In the genomic region with DNA sequence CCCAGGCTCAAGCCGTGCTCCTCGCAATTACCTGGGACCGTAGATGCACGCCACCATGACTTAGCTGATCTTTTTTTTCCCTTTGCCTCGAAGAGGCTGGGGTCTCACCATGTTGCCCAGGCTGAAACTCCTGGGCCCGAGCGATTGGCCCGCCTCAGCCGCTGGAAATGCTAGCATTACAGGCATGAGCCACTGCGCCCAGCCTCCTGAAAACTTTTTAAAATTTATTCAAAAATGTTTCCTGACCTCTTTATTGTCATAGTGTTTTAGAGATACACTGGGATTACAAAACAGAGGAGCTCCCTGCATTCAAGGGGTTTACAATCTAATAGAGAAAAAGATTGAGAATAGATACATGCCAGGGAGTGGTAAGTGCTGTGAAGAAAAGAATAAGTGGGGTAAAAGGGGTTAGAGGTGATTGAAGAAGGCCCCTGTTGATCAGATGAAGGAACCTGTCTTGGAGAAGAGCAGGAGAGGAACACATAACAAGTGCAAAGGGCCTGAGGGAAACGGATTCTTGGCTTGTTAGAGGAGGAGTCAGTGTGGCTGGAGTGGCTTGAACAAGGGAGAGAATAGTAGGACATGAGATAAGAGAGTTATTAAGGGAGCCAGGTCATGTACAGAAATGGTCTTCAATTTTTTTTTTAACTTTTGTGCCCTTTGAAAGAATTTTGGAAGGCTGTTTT, we compare ENCODE assay signal across 2 cellular contexts.
TF ChIP-seq lines count a peak whose summit lies in the region.

No MANE protein-coding gene starts in this region.

TF ChIP-seq in GM12878, 131 proteins besides CTCF, POLR2A, EP300 and RAD21:
- no peak for TF ChIP-seq ASH2L (IDR thresholded peaks at IDR 0.05; ENCODE audit: borderline replicate concordance, low read depth)
- TF ChIP-seq, protein P1, sequence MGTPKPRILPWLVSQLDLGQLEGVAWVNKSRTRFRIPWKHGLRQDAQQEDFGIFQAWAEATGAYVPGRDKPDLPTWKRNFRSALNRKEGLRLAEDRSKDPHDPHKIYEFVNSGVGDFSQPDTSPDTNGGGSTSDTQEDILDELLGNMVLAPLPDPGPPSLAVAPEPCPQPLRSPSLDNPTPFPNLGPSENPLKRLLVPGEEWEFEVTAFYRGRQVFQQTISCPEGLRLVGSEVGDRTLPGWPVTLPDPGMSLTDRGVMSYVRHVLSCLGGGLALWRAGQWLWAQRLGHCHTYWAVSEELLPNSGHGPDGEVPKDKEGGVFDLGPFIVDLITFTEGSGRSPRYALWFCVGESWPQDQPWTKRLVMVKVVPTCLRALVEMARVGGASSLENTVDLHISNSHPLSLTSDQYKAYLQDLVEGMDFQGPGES (IDR thresholded peaks at IDR 0.05), result no peak
- no peak for TF ChIP-seq NFXL1 (IDR thresholded peaks at IDR 0.05; ENCODE audit: borderline replicate concordance)
- TF ChIP-seq MTA3 (IDR thresholded peaks at IDR 0.05; ENCODE audit: borderline replicate concordance, low read length), result no peak
- TF ChIP-seq ATF7 (IDR thresholded peaks at IDR 0.05; ENCODE audit: low read depth), result no peak
- no peak for TF ChIP-seq SMARCA5 (IDR thresholded peaks at IDR 0.05)
- TF ChIP-seq PAX8 (IDR thresholded peaks at IDR 0.05), result no peak
- TF ChIP-seq PBX3 (IDR thresholded peaks at IDR 0.05; ENCODE audit: insufficient replicate concordance, low read depth, low read length), result no peak
- TF ChIP-seq, protein P2, sequence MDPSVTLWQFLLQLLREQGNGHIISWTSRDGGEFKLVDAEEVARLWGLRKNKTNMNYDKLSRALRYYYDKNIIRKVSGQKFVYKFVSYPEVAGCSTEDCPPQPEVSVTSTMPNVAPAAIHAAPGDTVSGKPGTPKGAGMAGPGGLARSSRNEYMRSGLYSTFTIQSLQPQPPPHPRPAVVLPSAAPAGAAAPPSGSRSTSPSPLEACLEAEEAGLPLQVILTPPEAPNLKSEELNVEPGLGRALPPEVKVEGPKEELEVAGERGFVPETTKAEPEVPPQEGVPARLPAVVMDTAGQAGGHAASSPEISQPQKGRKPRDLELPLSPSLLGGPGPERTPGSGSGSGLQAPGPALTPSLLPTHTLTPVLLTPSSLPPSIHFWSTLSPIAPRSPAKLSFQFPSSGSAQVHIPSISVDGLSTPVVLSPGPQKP (IDR thresholded peaks at IDR 0.05; ENCODE audit: low read depth, low read length), result no peak
- no peak for TF ChIP-seq CBX5 (IDR thresholded peaks at IDR 0.05; ENCODE audit: low read depth)
- TF ChIP-seq ATF3 (IDR thresholded peaks at IDR 0.05; ENCODE audit: borderline replicate concordance, extremely low read depth, low read depth, low read length), result no peak
- no peak for TF ChIP-seq TCF7 (IDR thresholded peaks at IDR 0.05; ENCODE audit: borderline replicate concordance)
- TF ChIP-seq, protein P3, sequence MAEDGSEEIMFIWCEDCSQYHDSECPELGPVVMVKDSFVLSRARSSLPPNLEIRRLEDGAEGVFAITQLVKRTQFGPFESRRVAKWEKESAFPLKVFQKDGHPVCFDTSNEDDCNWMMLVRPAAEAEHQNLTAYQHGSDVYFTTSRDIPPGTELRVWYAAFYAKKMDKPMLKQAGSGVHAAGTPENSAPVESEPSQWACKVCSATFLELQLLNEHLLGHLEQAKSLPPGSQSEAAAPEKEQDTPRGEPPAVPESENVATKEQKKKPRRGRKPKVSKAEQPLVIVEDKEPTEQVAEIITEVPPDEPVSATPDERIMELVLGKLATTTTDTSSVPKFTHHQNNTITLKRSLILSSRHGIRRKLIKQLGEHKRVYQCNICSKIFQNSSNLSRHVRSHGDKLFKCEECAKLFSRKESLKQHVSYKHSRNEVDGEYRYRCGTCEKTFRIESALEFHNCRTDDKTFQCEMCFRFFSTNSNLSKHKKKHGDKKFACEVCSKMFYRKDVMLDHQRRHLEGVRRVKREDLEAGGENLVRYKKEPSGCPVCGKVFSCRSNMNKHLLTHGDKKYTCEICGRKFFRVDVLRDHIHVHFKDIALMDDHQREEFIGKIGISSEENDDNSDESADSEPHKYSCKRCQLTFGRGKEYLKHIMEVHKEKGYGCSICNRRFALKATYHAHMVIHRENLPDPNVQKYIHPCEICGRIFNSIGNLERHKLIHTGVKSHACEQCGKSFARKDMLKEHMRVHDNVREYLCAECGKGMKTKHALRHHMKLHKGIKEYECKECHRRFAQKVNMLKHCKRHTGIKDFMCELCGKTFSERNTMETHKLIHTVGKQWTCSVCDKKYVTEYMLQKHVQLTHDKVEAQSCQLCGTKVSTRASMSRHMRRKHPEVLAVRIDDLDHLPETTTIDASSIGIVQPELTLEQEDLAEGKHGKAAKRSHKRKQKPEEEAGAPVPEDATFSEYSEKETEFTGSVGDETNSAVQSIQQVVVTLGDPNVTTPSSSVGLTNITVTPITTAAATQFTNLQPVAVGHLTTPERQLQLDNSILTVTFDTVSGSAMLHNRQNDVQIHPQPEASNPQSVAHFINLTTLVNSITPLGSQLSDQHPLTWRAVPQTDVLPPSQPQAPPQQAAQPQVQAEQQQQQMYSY (CRISPR knock-in tag; IDR thresholded peaks at IDR 0.05), result no peak
- TF ChIP-seq RUNX3 (IDR thresholded peaks at IDR 0.05; ENCODE audit: low read length), result no peak
- TF ChIP-seq, protein P4, sequence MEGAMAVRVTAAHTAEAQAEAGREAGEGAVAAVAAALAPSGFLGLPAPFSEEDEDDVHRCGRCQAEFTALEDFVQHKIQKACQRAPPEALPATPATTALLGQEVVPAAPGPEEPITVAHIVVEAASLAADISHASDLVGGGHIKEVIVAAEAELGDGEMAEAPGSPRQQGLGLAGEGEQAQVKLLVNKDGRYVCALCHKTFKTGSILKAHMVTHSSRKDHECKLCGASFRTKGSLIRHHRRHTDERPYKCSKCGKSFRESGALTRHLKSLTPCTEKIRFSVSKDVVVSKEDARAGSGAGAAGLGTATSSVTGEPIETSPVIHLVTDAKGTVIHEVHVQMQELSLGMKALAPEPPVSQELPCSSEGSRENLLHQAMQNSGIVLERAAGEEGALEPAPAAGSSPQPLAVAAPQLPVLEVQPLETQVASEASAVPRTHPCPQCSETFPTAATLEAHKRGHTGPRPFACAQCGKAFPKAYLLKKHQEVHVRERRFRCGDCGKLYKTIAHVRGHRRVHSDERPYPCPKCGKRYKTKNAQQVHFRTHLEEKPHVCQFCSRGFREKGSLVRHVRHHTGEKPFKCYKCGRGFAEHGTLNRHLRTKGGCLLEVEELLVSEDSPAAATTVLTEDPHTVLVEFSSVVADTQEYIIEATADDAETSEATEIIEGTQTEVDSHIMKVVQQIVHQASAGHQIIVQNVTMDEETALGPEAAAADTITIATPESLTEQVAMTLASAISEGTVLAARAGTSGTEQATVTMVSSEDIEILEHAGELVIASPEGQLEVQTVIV (IDR thresholded peaks at IDR 0.05; ENCODE audit: borderline replicate concordance, partially characterized antibody), result no peak
- TF ChIP-seq ZBED1 (IDR thresholded peaks at IDR 0.05; ENCODE audit: borderline replicate concordance), result no peak

TF ChIP-seq in neural cell, 6 proteins besides CTCF, POLR2A, EP300 and RAD21:
- TF ChIP-seq TAF1 (IDR thresholded peaks at IDR 0.05; ENCODE audit: low read depth) (no peak), MXI1 (conservative IDR thresholded peaks at IDR 0.05; ENCODE audit: poor library complexity, severe bottlenecking) (no peak), REST (IDR thresholded peaks at IDR 0.05; ENCODE audit: borderline replicate concordance) (no peak), SMC3 (conservative IDR thresholded peaks at IDR 0.05; ENCODE audit: poor library complexity) (no peak), POLR2AphosphoS5 (IDR thresholded peaks at IDR 0.05) (no peak), EZH2 (IDR thresholded peaks at IDR 0.05; ENCODE audit: borderline replicate concordance, insufficient read depth, low read length, poor library complexity, severe bottlenecking) (no peak)
